11 cellular contexts compared by ENCODE assay signal in the genomic region with DNA sequence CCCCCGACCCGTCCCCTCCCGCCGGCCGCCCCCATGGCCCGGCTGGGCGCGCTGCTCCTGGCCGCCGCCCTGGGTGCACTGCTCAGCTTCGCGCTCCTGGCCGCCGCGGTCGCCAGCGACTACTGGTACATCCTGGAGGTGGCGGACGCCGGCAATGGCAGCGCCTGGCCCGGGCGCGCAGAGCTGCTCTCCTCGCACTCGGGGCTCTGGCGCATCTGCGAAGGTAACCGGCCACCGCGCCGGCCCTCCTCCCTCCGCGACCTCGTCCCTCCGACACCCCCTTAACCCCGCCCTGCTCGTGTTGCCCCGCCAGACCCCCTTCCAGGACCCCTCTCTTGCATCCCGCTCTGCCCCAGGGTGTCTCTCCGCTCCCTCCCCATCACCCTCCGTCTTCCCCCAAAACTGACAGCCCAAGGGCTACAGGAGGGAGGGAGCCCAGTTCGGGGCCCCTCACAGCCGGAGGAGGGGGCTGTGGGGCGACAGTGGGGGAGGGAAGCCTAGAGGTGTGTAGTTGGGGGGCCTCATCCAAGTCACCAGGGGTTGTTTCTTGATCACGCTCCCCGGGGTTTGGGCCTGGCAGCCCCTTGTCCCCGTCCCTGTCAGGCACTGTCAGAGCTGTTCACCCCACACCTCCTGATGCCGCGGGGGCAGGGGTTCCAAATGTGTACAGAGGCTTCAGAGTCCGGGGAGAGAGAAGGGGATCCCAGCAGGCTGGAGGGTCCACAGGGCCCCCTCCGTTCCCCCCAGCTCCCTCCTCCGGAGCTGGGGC. TPM values are rescaled to one million over a fixed set of nuclear protein-coding genes. Genes with fewer than 3 reads are reported as not detected.
A peak's percentile ranks its signal among the peaks of the same experiment; 100 is the strongest.
DNase-seq lines count a peak whose midpoint lies in the region; ATAC-seq and TF ChIP-seq lines count a peak whose summit lies in the region.
"Had no signal": no experiment of that assay in that cellular context is flagged by ENCODE, and none has a peak within 500 bp of the region (broad histone marks: within the 10 kb centered on the region; RNA-seq: fewer than 3 reads in every experiment).

No MANE protein-coding gene starts in this region.

- CTCF ChIA-PET in OCI-LY7 (lab: Charles Lee; ENCODE audit: unreplicated experiment) = interaction anchor here (0.5 kb wide), 1 partner anchor 557 kb away, joined by 3 read pairs; no protein-coding TSS in a partner anchor

- H3K4me3 ChIP-seq in astrocyte of the cerebellum (ENCODE audit: low read depth, low read length) (peak overlapping the region; percentile 19), mesenchymal stem cell (ENCODE audit: insufficient read depth in 1 of 2, low read depth in 1 of 2, low read length in 2 of 2) (no peak overlapping the region), mucosa of descending colon (no peak overlapping the region), OCI-LY7 (ENCODE audit: low read depth, low read length, poor library complexity, severe bottlenecking) (no peak overlapping the region)

- no peaks in the 10 kb centered on the region for H3K79me1 ChIP-seq in H9 (ENCODE audit: insufficient read depth, low read depth, low read length, poor library complexity, severe bottlenecking)
- no peaks in the 10 kb centered on the region for H3K79me1 ChIP-seq in mesenchymal stem cell (replicated peaks; ENCODE audit: low read length, poor library complexity, severe bottlenecking)

- no peak overlapping the region for H3T11ph ChIP-seq in H9 (ENCODE audit: low read length)

- H3K4me1 Mint-ChIP-seq in CD14-positive monocyte (peaks cover 11% of the 10 kb centered on the region), H9 (peaks cover 0 to 11% of the 10 kb centered on the region in 2 experiments; a peak in 2 of 4 replicates)

- H2BK12ac ChIP-seq in H9 (ENCODE audit: insufficient read length, low read depth, low read length) = no peak overlapping the region
- no peak overlapping the region for H2BK12ac ChIP-seq in mesenchymal stem cell (ENCODE audit: low read length in 2 of 2)

- H2BK120ac ChIP-seq in H9 (ENCODE audit: low read depth, low read length, poor library complexity, severe bottlenecking) (no peak overlapping the region), mesenchymal stem cell (ENCODE audit: low read depth, low read length) (no peak overlapping the region)

- H3K23me2 ChIP-seq in H9 (ENCODE audit: insufficient read length, low read depth, low read length, poor library complexity, severe bottlenecking) = no peaks in the 10 kb centered on the region

- H4K91ac ChIP-seq in H9 (ENCODE audit: insufficient read length, low read depth, low read length) (no peak overlapping the region), mesenchymal stem cell (ENCODE audit: low read length) (no peak overlapping the region)

- H3K18ac ChIP-seq in H9 (ENCODE audit: insufficient read length, low read depth, low read length) (no peak overlapping the region), mesenchymal stem cell (ENCODE audit: low read depth in 1 of 2, low read length in 2 of 2) (no peak overlapping the region)

- H4K5ac ChIP-seq in H9 (ENCODE audit: insufficient read length, low read depth, low read length) = no peak overlapping the region

- H3K4ac ChIP-seq in H9 (ENCODE audit: low read depth, low read length) (no peak overlapping the region), mesenchymal stem cell (ENCODE audit: low read depth in 1 of 2, low read length in 2 of 2) (no peak overlapping the region)

- H3K14ac ChIP-seq in H9 (ENCODE audit: insufficient read depth, low read length) (no peak overlapping the region; the same call in 1 of the 2 replicates), mesenchymal stem cell (ENCODE audit: low read length in 2 of 2) (no peak overlapping the region)

- H3K79me2 ChIP-seq in H9 (ENCODE audit: insufficient read depth, low read length) = no peaks in the 10 kb centered on the region
- no peaks in the 10 kb centered on the region for H3K79me2 ChIP-seq in OCI-LY7 (ENCODE audit: insufficient read depth, low read depth, low read length)

- no peak overlapping the region for H2BK20ac ChIP-seq in H9 (ENCODE audit: low read depth, low read length, poor library complexity, severe bottlenecking)

- intact Hi-C loops in CD14-positive monocyte (cut with micrococcal nuclease) (loop anchor here in 1 of 2 donors (5.0 kb wide), 1 partner anchor 130 kb away; no protein-coding TSS in a partner anchor), mucosa of descending colon (cut with DNase I, micrococcal nuclease) (no loop called here), Right ventricle myocardium superior (cut with DNase I) (no loop called here), OCI-LY7 (cut with micrococcal nuclease; ENCODE audit: unreplicated experiment) (no loop called here)

- POLR2A ChIA-PET in OCI-LY7 (lab: Charles Lee) = no interaction called here

- H2BK5ac ChIP-seq in H9 (ENCODE audit: insufficient read length, low read length) (no peak overlapping the region), mesenchymal stem cell (ENCODE audit: low read depth, low read length, poor library complexity, severe bottlenecking) (no peak overlapping the region)

- H3K4me2 ChIP-seq in H9 (ENCODE audit: insufficient read depth, insufficient read length, low read length) (peak overlapping the region; percentile 70), mesenchymal stem cell (ENCODE audit: low read length, poor library complexity, severe bottlenecking) (peak overlapping the region; percentile 24), OCI-LY7 (ENCODE audit: low read length) (no peak overlapping the region)

- DNase-seq in CD14-positive monocyte (ENCODE audit: low spot score) = no peak
- peak; percentile 75 for DNase-seq in H9
- DNase-seq in astrocyte of the cerebellum (ENCODE audit: low read depth) = no peak
- no peak for DNase-seq in mesenchymal stem cell
- no peak for DNase-seq in glomerular visceral epithelial cell (ENCODE audit: extremely low spot score)
- DNase-seq in mucosa of descending colon = no peak
- DNase-seq in Right ventricle myocardium superior = no peak
- DNase-seq in OCI-LY7 (ENCODE audit: low spot score) = no peak
- DNase-seq: DND-41, MM.1S had no signal

- H3K9me3 Mint-ChIP-seq in CD14-positive monocyte = peaks cover 0 to 14% (median 4%) of the 10 kb centered on the region in 7 donors
- no peaks in the 10 kb centered on the region for H3K9me3 Mint-ChIP-seq in H9

- H3K23ac ChIP-seq in H9 (ENCODE audit: insufficient read length, low read depth, low read length) (no peak overlapping the region), mesenchymal stem cell (ENCODE audit: low read length in 2 of 2) (peak overlapping the region; percentile 26 to 38)

- BruUV-seq in OCI-LY7 (replicated peaks; lab: Mats Ljungman, UMichigan) = no TSS peak

- peaks cover 52 to 69% (median 60%) of the 10 kb centered on the region in 3 donors for H3K27me3 Mint-ChIP-seq in CD14-positive monocyte (ENCODE audit: low read depth in 3 of 3)
- H3K27me3 Mint-ChIP-seq in H9 (ENCODE audit: low read depth) = peaks cover 51% of the 10 kb centered on the region

- no peak for TF ChIP-seq CTCF in CD14-positive monocyte (IDR thresholded peaks at IDR 0.05)
- no peak for TF ChIP-seq CTCF in H9 (conservative IDR thresholded peaks at IDR 0.05)
- TF ChIP-seq CTCF in astrocyte of the cerebellum (IDR thresholded peaks at IDR 0.05; ENCODE audit: low read depth, low read length, missing control alignments) = no peak
- TF ChIP-seq CTCF in mucosa of descending colon (IDR thresholded peaks at IDR 0.05) = no peak
- TF ChIP-seq CTCF in OCI-LY7 (conservative IDR thresholded peaks at IDR 0.05; ENCODE audit: low read length) = no peak

- H3K9me3 ChIP-seq in H9 (ENCODE audit: control insufficient read depth, low read depth, low read length) (no peaks in the 10 kb centered on the region), mesenchymal stem cell (ENCODE audit: control insufficient read depth, low read length) (no peaks in the 10 kb centered on the region), mucosa of descending colon (no peaks in the 10 kb centered on the region), OCI-LY7 (ENCODE audit: low read length) (no peaks in the 10 kb centered on the region)

- ATAC-seq in mucosa of descending colon (no peak), Right ventricle myocardium superior (ENCODE audit: poor library complexity) (no peak)

- H3K36me3 ChIP-seq in mesenchymal stem cell (ENCODE audit: control insufficient read depth in 1 of 2, insufficient read depth in 2 of 2, low read depth in 1 of 2, low read length in 2 of 2) (peaks cover 0 to 5% of the 10 kb centered on the region in 2 experiments), mucosa of descending colon (ENCODE audit: low read depth) (no peaks in the 10 kb centered on the region), OCI-LY7 (ENCODE audit: insufficient read depth, low read length) (no peaks in the 10 kb centered on the region)

- WGBS in H9 (ENCODE audit: extremely low coverage, insufficient read length, low lambda C conversion rate) = no CpG with 5 or more reads among the region's 53 CpGs
- 18% methylated on average over 47 of the region's 53 CpGs for WGBS in mesenchymal stem cell

- H3K4me3 Mint-ChIP-seq in CD14-positive monocyte = peak overlapping the region; percentile 37 to 72
- H3K4me3 Mint-ChIP-seq in H9 = peak overlapping the region; percentile 61 to 84

- in situ Hi-C loops in astrocyte of the cerebellum (cut with HindIII; ENCODE audit: low sequenced_read_pairs) = no loop called here

- no peaks in the 10 kb centered on the region for H3K9me2 ChIP-seq in OCI-LY7 (ENCODE audit: insufficient read depth, low read length)

- no peak overlapping the region for H3K9ac ChIP-seq in H9 (ENCODE audit: extremely low read depth, insufficient read length, low read length)
- no peak overlapping the region for H3K9ac ChIP-seq in mesenchymal stem cell (ENCODE audit: low read length)

- H4K8ac ChIP-seq in H9 (replicated peaks; ENCODE audit: insufficient read length, low read depth, low read length) = no peak overlapping the region
- peak overlapping the region; percentile 75 for H4K8ac ChIP-seq in mesenchymal stem cell (ENCODE audit: low read length)

- no peak overlapping the region for H2BK15ac ChIP-seq in H9 (ENCODE audit: low read depth, low read length)
- H2BK15ac ChIP-seq in mesenchymal stem cell (ENCODE audit: low read depth, poor library complexity, severe bottlenecking) = no peak overlapping the region

- H4K20me1 ChIP-seq in H9 (ENCODE audit: control insufficient read depth, insufficient read depth, insufficient read length) (no peaks in the 10 kb centered on the region), OCI-LY7 (ENCODE audit: insufficient read depth, low read length) (no peaks in the 10 kb centered on the region)

- H2AFZ ChIP-seq in H9 (ENCODE audit: low read length) (no peak overlapping the region), mesenchymal stem cell (ENCODE audit: low read depth, low read length) (no peak overlapping the region), OCI-LY7 (ENCODE audit: low read length) (no peak overlapping the region)

- H3K27ac ChIP-seq in H9 (ENCODE audit: insufficient read length, low read depth, low read length) (no peak overlapping the region), mesenchymal stem cell (ENCODE audit: low read length, poor library complexity, severe bottlenecking) (no peak overlapping the region), OCI-LY7 (ENCODE audit: low read depth, low read length, poor library complexity, severe bottlenecking) (no peak overlapping the region)
- H3K27ac ChIP-seq: RWPE1 had no signal

- H3K4me1 ChIP-seq in H9 (ENCODE audit: insufficient read depth, low read length) (no peaks in the 10 kb centered on the region), mesenchymal stem cell (ENCODE audit: control insufficient read depth, insufficient read depth, low read depth, low read length) (peaks cover 16% of the 10 kb centered on the region), mucosa of descending colon (ENCODE audit: low read depth) (no peaks in the 10 kb centered on the region), OCI-LY7 (ENCODE audit: insufficient read depth, low read length, poor library complexity, severe bottlenecking) (peaks cover 15% of the 10 kb centered on the region)

- H3K36me3 Mint-ChIP-seq in CD14-positive monocyte (peaks cover 0 to 2% of the 10 kb centered on the region in 2 donors), H9 (ENCODE audit: insufficient read depth in 1 of 3, low read depth in 3 of 3) (no peaks in the 10 kb centered on the region)

- no peak overlapping the region for H2AK5ac ChIP-seq in H9 (ENCODE audit: insufficient read length, low read length)
- H2AK5ac ChIP-seq in mesenchymal stem cell (ENCODE audit: low read length, severe bottlenecking) = no peak overlapping the region

- H3K27me3 ChIP-seq in H9 (ENCODE audit: insufficient read depth, low read length) (peaks cover 6% of the 10 kb centered on the region; the same call in 1 of the 2 replicates), mesenchymal stem cell (ENCODE audit: control insufficient read depth in 1 of 2, insufficient read depth in 1 of 2, low read length in 2 of 2) (peaks cover 29 to 47% of the 10 kb centered on the region in 2 experiments)

- H3K27ac Mint-ChIP-seq in CD14-positive monocyte = no peak overlapping the region
- no peak overlapping the region for H3K27ac Mint-ChIP-seq in H9

- H3K56ac ChIP-seq in H9 (ENCODE audit: insufficient read length, low read depth, low read length) = no peak overlapping the region

RNA-seq across cellular contexts. Expression of a gene that starts 0.7 kb away (rescaled TPM):
- polyA plus RNA-seq in CD14-positive monocyte = not detected
- 0.13 and 0.28 TPM in 2 replicates for total RNA-seq in H9 (2021)
- polyA plus RNA-seq in mesenchymal stem cell (2013, experiment 1 of 2) = not detected
- polyA plus RNA-seq in mesenchymal stem cell (2013, experiment 2 of 2) = not detected
- not detected for total RNA-seq in mucosa of descending colon
- not detected for total RNA-seq in Right ventricle myocardium superior
- 0.32 TPM in 1 of 2 replicates, not detected in the other for total RNA-seq in OCI-LY7 (2014; rRNA removed; shearing (Covaris generic))
- total RNA-seq in OCI-LY7 (2022) = not detected in 2 replicates

RNA-seq across cellular contexts. Expression of a gene that starts 18.1 kb away (rescaled TPM):
- not detected for polyA plus RNA-seq in CD14-positive monocyte
- total RNA-seq in H9 (2021) (97.8 and 104 TPM in 2 replicates), mucosa of descending colon (10 to 100 TPM in 1 of 3 donors, 1 to 10 TPM in 2; 2.4 to 22.4 (median 4.7) TPM), Right ventricle myocardium superior (1.7 TPM), OCI-LY7 (2022) (184 and 190 TPM in 2 replicates)
- 8.4 TPM for polyA plus RNA-seq in mesenchymal stem cell (2013, experiment 1 of 2)
- 6.9 TPM for polyA plus RNA-seq in mesenchymal stem cell (2013, experiment 2 of 2)
- 229 and 266 TPM in 2 replicates for total RNA-seq in OCI-LY7 (2014; rRNA removed; shearing (Covaris generic))

RNA-seq across cellular contexts. Expression of a gene that starts 45.0 kb away (rescaled TPM):
- polyA plus RNA-seq in CD14-positive monocyte = 10 to 100 TPM in 1 of 2 donors, 1 to 10 TPM in 1; 7.1 to 14.2 TPM
- total RNA-seq in H9 (2021) = 54.7 and 64.1 TPM in 2 replicates
- polyA plus RNA-seq in mesenchymal stem cell (2013, experiment 1 of 2) = 42.7 TPM
- polyA plus RNA-seq in mesenchymal stem cell (2013, experiment 2 of 2) = 42.4 TPM
- 10 to 100 TPM; 14.2 to 39.9 (median 27.9) TPM for total RNA-seq in mucosa of descending colon
- total RNA-seq in Right ventricle myocardium superior = 32.7 TPM
- total RNA-seq in OCI-LY7 (2014; rRNA removed; shearing (Covaris generic)) = 87.8 and 89.1 TPM in 2 replicates
- total RNA-seq in OCI-LY7 (2022) = 90.2 and 101 TPM in 2 replicates

RNA-seq across cellular contexts. Expression of a gene that starts 45.3 kb away (rescaled TPM):
- polyA plus RNA-seq in CD14-positive monocyte = 1 to 10 TPM; 1.4 to 2.0 TPM
- total RNA-seq in H9 (2021) (95.8 and 98.7 TPM in 2 replicates), mucosa of descending colon (10 to 100 TPM in 2 of 3 donors, 1 to 10 TPM in 1; 8.9 to 46.5 (median 10.2) TPM), Right ventricle myocardium superior (2.6 TPM), OCI-LY7 (2022) (149 TPM in 2 replicates)
- 20.4 TPM for polyA plus RNA-seq in mesenchymal stem cell (2013, experiment 1 of 2)
- 21.2 TPM for polyA plus RNA-seq in mesenchymal stem cell (2013, experiment 2 of 2)
- 108 and 118 TPM in 2 replicates for total RNA-seq in OCI-LY7 (2014; rRNA removed; shearing (Covaris generic))
